1 cellular context compared by ENCODE assay signal in the genomic region with DNA sequence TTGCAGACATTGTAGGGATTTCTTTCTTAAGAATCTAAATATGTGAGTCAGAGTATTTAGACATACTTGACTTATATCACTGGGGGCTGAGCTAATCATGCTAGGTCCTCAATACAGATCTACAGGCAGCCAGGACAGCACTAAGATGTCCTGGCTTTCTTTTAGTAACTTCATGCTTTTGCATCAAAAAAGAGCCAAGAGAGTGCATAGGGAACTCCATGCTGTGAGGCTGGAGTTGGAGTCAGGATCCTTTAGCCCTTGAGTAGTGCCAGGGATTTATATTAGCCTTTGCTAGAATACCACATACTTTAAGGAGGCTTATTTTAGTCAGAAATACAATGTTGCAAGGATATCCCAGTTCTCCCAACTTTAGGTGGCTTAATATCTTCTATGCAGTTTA.
TF ChIP-seq lines count a peak whose summit lies in the region.

No MANE protein-coding gene starts in this region.

TF ChIP-seq in SK-N-SH treated with all-trans-retinoic acid at 6 μM for 48 hours, 23 proteins besides CTCF, POLR2A, EP300 and RAD21 (continued from another document):
- TF ChIP-seq, protein P1, sequence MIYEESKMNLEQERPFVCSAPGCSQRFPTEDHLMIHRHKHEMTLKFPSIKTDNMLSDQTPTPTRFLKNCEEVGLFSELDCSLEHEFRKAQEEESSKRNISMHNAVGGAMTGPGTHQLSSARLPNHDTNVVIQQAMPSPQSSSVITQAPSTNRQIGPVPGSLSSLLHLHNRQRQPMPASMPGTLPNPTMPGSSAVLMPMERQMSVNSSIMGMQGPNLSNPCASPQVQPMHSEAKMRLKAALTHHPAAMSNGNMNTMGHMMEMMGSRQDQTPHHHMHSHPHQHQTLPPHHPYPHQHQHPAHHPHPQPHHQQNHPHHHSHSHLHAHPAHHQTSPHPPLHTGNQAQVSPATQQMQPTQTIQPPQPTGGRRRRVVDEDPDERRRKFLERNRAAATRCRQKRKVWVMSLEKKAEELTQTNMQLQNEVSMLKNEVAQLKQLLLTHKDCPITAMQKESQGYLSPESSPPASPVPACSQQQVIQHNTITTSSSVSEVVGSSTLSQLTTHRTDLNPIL (CRISPR knock-in tag; IDR thresholded peaks at IDR 0.05; ENCODE audit: low read depth), result no peak
- no peak for TF ChIP-seq ZNF565 (CRISPR knock-in tag; conservative IDR thresholded peaks at IDR 0.05; ENCODE audit: low read depth)
- TF ChIP-seq ZNF70 (CRISPR knock-in tag; IDR thresholded peaks at IDR 0.05), result no peak
- TF ChIP-seq SNAI2 (CRISPR knock-in tag; IDR thresholded peaks at IDR 0.05), result no peak
- no peak for TF ChIP-seq PPARA (CRISPR knock-in tag; IDR thresholded peaks at IDR 0.05; ENCODE audit: borderline replicate concordance)
- no peak for TF ChIP-seq ISL1 (CRISPR knock-in tag; IDR thresholded peaks at IDR 0.05)
